Comparison of ENCODE assay signal across 27 cellular contexts in genomic region chr10:123562387-123562786, GRCh38.
"Had no signal": no experiment of that assay in that cellular context is flagged by ENCODE, and none has a peak within 500 bp of the region (broad histone marks: within the 10 kb centered on the region; RNA-seq: fewer than 3 reads in every experiment).

No MANE protein-coding gene starts in this region.

- H3K27me3 ChIP-seq: ascending aorta, cardiac muscle cell, pancreas, upper lobe of left lung had no signal

- H3K4me1 ChIP-seq: ascending aorta, heart right ventricle, left ventricle myocardium inferior, pancreas, prostate gland had no signal

- H3K27ac ChIP-seq: ascending aorta, cardiac muscle cell, heart right ventricle, left ventricle myocardium inferior, pancreas, prostate gland, upper lobe of left lung had no signal

- H3K9me3 ChIP-seq: ascending aorta, heart right ventricle, left ventricle myocardium inferior, mucosa of descending colon, pancreas, prostate gland, upper lobe of left lung had no signal

- ATAC-seq: esophagus mucosa; heart right ventricle; mucosa of descending colon; natural killer cell treated with Interleukin-12 subunit alpha and Interleukin-12 subunit beta and Interleukin-15 and Interleukin-18, amount 100 ng/mL, for 72 hours; pancreas; sciatic nerve; stimulated activated effector memory CD8-positive, alpha-beta T cell treated with anti-CD3 and anti-CD28 coated beads, Interleukin-12 subunit alpha, Interleukin-12 subunit beta, amount 100 ng/mL, for 72 hours; T-helper 17 cell; WTC11 had no signal

- DNase-seq: activated CD4-positive, alpha-beta T cell treated with anti-CD3 and anti-CD28 coated beads for 1 hour; activated CD4-positive, alpha-beta T cell treated with anti-CD3 and anti-CD28 coated beads, Interleukin-2, amount 10 ng/mL, durations not matched to agents 7 days and 5 days; activated effector memory CD4-positive, alpha-beta T cell treated with anti-CD3 and anti-CD28 coated beads, Interleukin-2, amount 50 U/mL, for 16 hours; activated naive CD4-positive, alpha-beta T cell treated with anti-CD3 and anti-CD28 coated beads, Interleukin-2, amount 10 ng/mL, durations not matched to agents 7 days and 5 days; activated naive CD8-positive, alpha-beta T cell treated with anti-CD3 and anti-CD28 coated beads, Interleukin-2, amount 10 ng/mL, durations not matched to agents 7 days and 5 days; cerebellar nuclear complex; cortex of kidney; foreskin fibroblast; heart right ventricle; kidney glomerular epithelial cell; left ventricle myocardium inferior; mucosa of descending colon; pancreas; retina; small intestine; stimulated activated CD4-positive, alpha-beta T cell treated with anti-CD3 and anti-CD28 coated beads, Interleukin-4, amount 100 ng/mL, for 24 hours; T-helper 17 cell; upper lobe of left lung had no signal

- H3K36me3 ChIP-seq: ascending aorta, cardiac muscle cell, heart right ventricle, left ventricle myocardium inferior, pancreas, prostate gland, upper lobe of left lung had no signal

- H3K4me3 ChIP-seq: ascending aorta, cardiac muscle cell, heart right ventricle, left ventricle myocardium inferior, lung, mucosa of descending colon, pancreas, prostate gland, upper lobe of left lung had no signal
